In the genomic region with DNA sequence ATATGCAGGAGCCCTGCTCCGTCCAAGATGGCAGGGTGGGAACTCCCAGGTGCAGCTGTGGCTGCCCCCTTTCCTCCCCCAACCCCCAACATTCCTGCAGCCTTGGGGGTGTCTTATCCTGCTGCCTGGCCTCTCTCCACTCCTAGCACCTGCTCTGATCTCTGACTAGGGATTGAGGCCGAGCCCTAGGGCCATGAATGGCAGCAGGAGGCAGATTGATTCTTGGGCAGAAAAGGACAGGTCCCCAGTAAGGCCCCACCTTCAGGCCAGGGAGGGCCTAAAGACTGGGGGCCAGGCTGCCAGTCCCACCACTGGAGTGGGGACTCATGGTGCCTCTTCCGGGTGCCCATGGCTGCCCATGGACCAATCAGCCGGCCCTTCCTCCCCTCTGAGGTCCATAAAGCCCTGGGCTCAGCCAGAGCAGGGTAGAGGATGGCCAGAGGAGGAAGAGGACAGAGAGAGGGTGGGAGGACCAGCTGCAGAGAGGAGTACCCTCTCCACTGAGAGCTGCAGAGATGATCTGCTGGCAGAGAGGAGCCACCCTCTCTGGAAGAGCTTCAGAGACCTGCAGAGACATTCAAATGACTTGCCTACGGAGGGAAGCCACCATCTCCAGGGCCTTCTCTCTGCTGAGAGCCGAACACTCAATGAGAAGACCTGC, we compare ENCODE assay signal across 15 cellular contexts. TPM values are rescaled to one million over a fixed set of nuclear protein-coding genes. Genes with fewer than 3 reads are reported as not detected.
DNase-seq lines count a peak whose midpoint lies in the region; ATAC-seq and TF ChIP-seq lines count a peak whose summit lies in the region.
"Had no signal": no experiment of that assay in that cellular context is flagged by ENCODE, and none has a peak within 500 bp of the region (broad histone marks: within the 10 kb centered on the region; RNA-seq: fewer than 3 reads in every experiment).

No MANE protein-coding gene starts in this region.

- H3K4me3 Mint-ChIP-seq in activated naive CD4-positive, alpha-beta T cell treated with anti-CD3 and anti-CD28 coated beads, Interleukin-2, amount 50 U/mL, for 24 hours, result no peak overlapping the region
- no peak overlapping the region for H3K4me3 Mint-ChIP-seq in dendritic cell treated with granulocyte-macrophage colony-stimulating factor and Interleukin-4, amounts not matched to agents 40 ng/mL and 50 ng/mL, for 4 days
- H3K4me3 Mint-ChIP-seq in neural crest cell, result no peak overlapping the region
- H3K4me3 Mint-ChIP-seq: CD4-positive, alpha-beta T cell; GM23338; HFFc6 had no signal

- H3K4me1 Mint-ChIP-seq in activated naive CD4-positive, alpha-beta T cell treated with anti-CD3 and anti-CD28 coated beads, Interleukin-2, amount 50 U/mL, for 24 hours, result peaks cover 4% of the 10 kb centered on the region
- peaks cover 34% of the 10 kb centered on the region for H3K4me1 Mint-ChIP-seq in dendritic cell treated with granulocyte-macrophage colony-stimulating factor and Interleukin-4, amounts not matched to agents 40 ng/mL and 50 ng/mL, for 4 days (ENCODE audit: low read depth)
- no peaks in the 10 kb centered on the region for H3K4me1 Mint-ChIP-seq in neural crest cell

- intact Hi-C loops in dendritic cell treated with granulocyte-macrophage colony-stimulating factor and Interleukin-4, amounts not matched to agents 40 ng/mL and 50 ng/mL, for 4 days (cut with micrococcal nuclease), result no loop called here
- intact Hi-C loops in posterior vena cava (cut with DNase I), result no loop called here

- ATAC-seq in activated naive CD4-positive, alpha-beta T cell treated with anti-CD3 and anti-CD28 coated beads, Interleukin-2, amount 50 U/mL, for 72 hours, result no peak
- no peak for ATAC-seq in HG02610 (IDR thresholded peaks at IDR 0.05; ENCODE audit: unreplicated experiment)
- ATAC-seq: A549, GM23338, HCT116 had no signal

- H3K9me3 Mint-ChIP-seq in activated naive CD4-positive, alpha-beta T cell treated with anti-CD3 and anti-CD28 coated beads, Interleukin-2, amount 50 U/mL, for 24 hours, result no peaks in the 10 kb centered on the region
- peaks cover 0 to 12% of the 10 kb centered on the region in 2 donors for H3K9me3 Mint-ChIP-seq in activated naive CD4-positive, alpha-beta T cell treated with anti-CD3 and anti-CD28 coated beads, Interleukin-2, amount 50 U/mL, for 72 hours
- H3K9me3 Mint-ChIP-seq in dendritic cell treated with granulocyte-macrophage colony-stimulating factor and Interleukin-4, amounts not matched to agents 40 ng/mL and 50 ng/mL, for 4 days, result no peaks in the 10 kb centered on the region
- H3K9me3 Mint-ChIP-seq in neural crest cell, result no peaks in the 10 kb centered on the region
- H3K9me3 Mint-ChIP-seq: CD4-positive, alpha-beta T cell; HFFc6 had no signal

- peaks cover 2% of the 10 kb centered on the region for H3K36me3 Mint-ChIP-seq in activated naive CD4-positive, alpha-beta T cell treated with anti-CD3 and anti-CD28 coated beads, Interleukin-2, amount 50 U/mL, for 24 hours
- H3K36me3 Mint-ChIP-seq in activated naive CD4-positive, alpha-beta T cell treated with anti-CD3 and anti-CD28 coated beads, Interleukin-2, amount 50 U/mL, for 72 hours, result no peaks in the 10 kb centered on the region
- no peaks in the 10 kb centered on the region for H3K36me3 Mint-ChIP-seq in dendritic cell treated with granulocyte-macrophage colony-stimulating factor and Interleukin-4, amounts not matched to agents 40 ng/mL and 50 ng/mL, for 4 days (ENCODE audit: low read depth)
- no peaks in the 10 kb centered on the region for H3K36me3 Mint-ChIP-seq in neural crest cell (ENCODE audit: low read depth)

- H3K27me3 Mint-ChIP-seq in activated naive CD4-positive, alpha-beta T cell treated with anti-CD3 and anti-CD28 coated beads, Interleukin-2, amount 50 U/mL, for 24 hours, result peaks cover 2% of the 10 kb centered on the region
- peaks cover 2% of the 10 kb centered on the region for H3K27me3 Mint-ChIP-seq in dendritic cell treated with granulocyte-macrophage colony-stimulating factor and Interleukin-4, amounts not matched to agents 40 ng/mL and 50 ng/mL, for 4 days
- H3K27me3 Mint-ChIP-seq in neural crest cell (ENCODE audit: low read depth), result peaks cover 13% of the 10 kb centered on the region
- H3K27me3 Mint-ChIP-seq: CD4-positive, alpha-beta T cell had no signal

- TF ChIP-seq CTCF in neural crest cell (conservative IDR thresholded peaks at IDR 0.05), result no peak

- no peak for DNase-seq in activated naive CD4-positive, alpha-beta T cell treated with anti-CD3 and anti-CD28 coated beads, Interleukin-2, amount 50 U/mL, for 72 hours (ENCODE audit: low spot score in 2 of 2)
- DNase-seq in neural crest cell (ENCODE audit: low read depth, low spot score) (no peak), posterior vena cava (ENCODE audit: low spot score) (no peak), NCI-H524 (lab: John Stamatoyannopoulos, UW) (no peak)
- DNase-seq: AML-193; Caco-2; CD4-positive, alpha-beta T cell; H7; HFFc6 had no signal

- H3K27ac Mint-ChIP-seq in activated naive CD4-positive, alpha-beta T cell treated with anti-CD3 and anti-CD28 coated beads, Interleukin-2, amount 50 U/mL, for 24 hours, result peak overlapping the region; percentile 68
- H3K27ac Mint-ChIP-seq in activated naive CD4-positive, alpha-beta T cell treated with anti-CD3 and anti-CD28 coated beads, Interleukin-2, amount 50 U/mL, for 72 hours, result no peak overlapping the region
- H3K27ac Mint-ChIP-seq in dendritic cell treated with granulocyte-macrophage colony-stimulating factor and Interleukin-4, amounts not matched to agents 40 ng/mL and 50 ng/mL, for 4 days, result peak overlapping the region; percentile 44
- peak overlapping the region; percentile 65 for H3K27ac Mint-ChIP-seq in neural crest cell (ENCODE audit: unreplicated experiment)
- H3K27ac Mint-ChIP-seq: CD4-positive, alpha-beta T cell; GM23338; HFFc6 had no signal

RNA-seq across cellular contexts. Expression of gene COA1, which starts 8.3 kb away (rescaled TPM):
- total RNA-seq in activated naive CD4-positive, alpha-beta T cell treated with anti-CD3 and anti-CD28 coated beads, Interleukin-2, amount 50 U/mL, for 72 hours, result 10 to 100 TPM; 31.9 to 72.4 TPM
- 102 and 116 TPM in 2 replicates for total RNA-seq in neural crest cell
- 10 to 100 TPM; 29.0 to 29.6 TPM for total RNA-seq in posterior vena cava

RNA-seq across cellular contexts. Expression of gene BLVRA, which starts 20.9 kb away (rescaled TPM):
- 10 to 100 TPM; 28.3 to 29.6 TPM for total RNA-seq in activated naive CD4-positive, alpha-beta T cell treated with anti-CD3 and anti-CD28 coated beads, Interleukin-2, amount 50 U/mL, for 72 hours
- 31.3 and 31.6 TPM in 2 replicates for total RNA-seq in neural crest cell
- total RNA-seq in posterior vena cava, result 10 to 100 TPM; 54.2 to 63.0 TPM

Comparison
In these comparisons a context has a peak if more than half of its experiments do, and no peak if none do; other contexts are left out.
1. H3K27ac Mint-ChIP-seq: peak in activated naive CD4-positive, alpha-beta T cell treated with anti-CD3 and anti-CD28 coated beads, Interleukin-2, amount 50 U/mL, for 24 hours (single experiment), dendritic cell treated with granulocyte-macrophage colony-stimulating factor and Interleukin-4, amounts not matched to agents 40 ng/mL and 50 ng/mL, for 4 days (single experiment) and neural crest cell (single experiment); none in activated naive CD4-positive, alpha-beta T cell treated with anti-CD3 and anti-CD28 coated beads, Interleukin-2, amount 50 U/mL, for 72 hours (0 of 2).